8 cellular contexts compared by ENCODE assay signal in genomic region chr16:47459603-47460002, GRCh38. TPM values are rescaled to one million over a fixed set of nuclear protein-coding genes. Genes with fewer than 3 reads are reported as not detected.
DNase-seq lines count a peak whose midpoint lies in the region; ATAC-seq and TF ChIP-seq lines count a peak whose summit lies in the region.

No MANE protein-coding gene starts in this region.

- H3K4me2 ChIP-seq in H9 (ENCODE audit: insufficient read depth, insufficient read length, low read length), result peak overlapping the region; percentile 63

- H3K4me1 Mint-ChIP-seq in H9, result peaks cover 29 to 31% of the 10 kb centered on the region in 2 experiments
- H3K4me1 Mint-ChIP-seq in T-cell, result peaks cover 66 to 70% (median 69%) of the 10 kb centered on the region in 3 donors

- H3K9ac ChIP-seq in H9 (ENCODE audit: extremely low read depth, insufficient read length, low read length), result no peak overlapping the region

- no peak overlapping the region for H4K8ac ChIP-seq in H9 (replicated peaks; ENCODE audit: insufficient read length, low read depth, low read length)

- H2AFZ ChIP-seq in H9 (ENCODE audit: low read length), result no peak overlapping the region

- no peak overlapping the region for H3K27ac ChIP-seq in H9 (ENCODE audit: insufficient read length, low read depth, low read length)
- H3K27ac ChIP-seq in effector memory CD4-positive, alpha-beta T cell (ENCODE audit: insufficient read depth, low read length, poor library complexity, severe bottlenecking), result no peak overlapping the region

- no peaks in the 10 kb centered on the region for H4K20me1 ChIP-seq in H9 (ENCODE audit: control insufficient read depth, insufficient read depth, insufficient read length)

- peaks cover 0 to 21% (median 12%) of the 10 kb centered on the region in 3 experiments; a peak in 6 of 7 replicates for H3K36me3 Mint-ChIP-seq in H9 (ENCODE audit: insufficient read depth in 1 of 3, low read depth in 3 of 3)
- H3K36me3 Mint-ChIP-seq in T-cell, result peaks cover 21% of the 10 kb centered on the region

- H2BK12ac ChIP-seq in H9 (ENCODE audit: insufficient read length, low read depth, low read length), result no peak overlapping the region

- H3K18ac ChIP-seq in H9 (ENCODE audit: insufficient read length, low read depth, low read length), result no peak overlapping the region

- no peaks in the 10 kb centered on the region; the same call in 1 of the 2 replicates for H3K4me1 ChIP-seq in H9 (ENCODE audit: insufficient read depth, low read length)
- peaks cover 21% of the 10 kb centered on the region for H3K4me1 ChIP-seq in effector memory CD4-positive, alpha-beta T cell (ENCODE audit: control insufficient read depth, insufficient read depth, low read length, poor library complexity, severe bottlenecking)

- no peaks in the 10 kb centered on the region for H3K27me3 Mint-ChIP-seq in H9 (ENCODE audit: low read depth)
- no peaks in the 10 kb centered on the region for H3K27me3 Mint-ChIP-seq in T-cell

- no peak overlapping the region for H2BK120ac ChIP-seq in H9 (ENCODE audit: low read depth, low read length, poor library complexity, severe bottlenecking)

- no peak overlapping the region for H3K56ac ChIP-seq in H9 (ENCODE audit: insufficient read length, low read depth, low read length)

- H3K9me3 ChIP-seq in H9 (ENCODE audit: control insufficient read depth, low read depth, low read length), result no peaks in the 10 kb centered on the region
- no peaks in the 10 kb centered on the region for H3K9me3 ChIP-seq in effector memory CD4-positive, alpha-beta T cell (ENCODE audit: control insufficient read depth, low read length)

- H2BK20ac ChIP-seq in H9 (ENCODE audit: low read depth, low read length, poor library complexity, severe bottlenecking), result no peak overlapping the region

- H3K79me1 ChIP-seq in H9 (ENCODE audit: insufficient read depth, low read depth, low read length, poor library complexity, severe bottlenecking), result peaks cover 2% of the 10 kb centered on the region

- H3K36me3 ChIP-seq in effector memory CD4-positive, alpha-beta T cell (ENCODE audit: control insufficient read depth, insufficient read depth, low read length), result no peaks in the 10 kb centered on the region

- no peak overlapping the region for H2BK15ac ChIP-seq in H9 (ENCODE audit: low read depth, low read length)

- H3K27me3 ChIP-seq in H9 (ENCODE audit: insufficient read depth, low read length), result no peaks in the 10 kb centered on the region; the same call in 1 of the 2 replicates
- no peaks in the 10 kb centered on the region for H3K27me3 ChIP-seq in effector memory CD4-positive, alpha-beta T cell (replicated peaks; ENCODE audit: control insufficient read depth, insufficient read depth, low read length, poor library complexity, severe bottlenecking)

- H2AK5ac ChIP-seq in H9 (ENCODE audit: insufficient read length, low read length), result no peak overlapping the region

- TF ChIP-seq CTCF in H9 (conservative IDR thresholded peaks at IDR 0.05) (no peak), fibroblast of villous mesenchyme (IDR thresholded peaks at IDR 0.05; ENCODE audit: insufficient read depth, low read depth, low read length) (no peak)

- no peak overlapping the region for H3K14ac ChIP-seq in H9 (ENCODE audit: insufficient read depth, low read length)

- no peak overlapping the region for H3K4ac ChIP-seq in H9 (ENCODE audit: low read depth, low read length)

- POLR2A ChIA-PET in T-cell (lab: Charles Lee), result no interaction called here

- no peaks in the 10 kb centered on the region for H3K79me2 ChIP-seq in H9 (ENCODE audit: insufficient read depth, low read length)

- H3K27ac Mint-ChIP-seq in H9 (no peak overlapping the region; a peak in 1 of 7 replicates), T-cell (peak overlapping the region; percentile 91 to 97)

- ATAC-seq in T-cell (replicated peaks in 1 of 4), result no peak
- ATAC-seq in GM21576 (IDR thresholded peaks at IDR 0.05; ENCODE audit: unreplicated experiment), result no peak
- ATAC-seq in GM21737 (IDR thresholded peaks at IDR 0.05; ENCODE audit: unreplicated experiment), result no peak

- H3K4me3 Mint-ChIP-seq in H9 (peak overlapping the region; percentile 100), T-cell (peak overlapping the region; percentile 92 to 98 (median 93))

- no peak for DNase-seq in H9
- no peak for DNase-seq in T-cell
- DNase-seq in fibroblast of villous mesenchyme (ENCODE audit: low read depth), result no peak
- DNase-seq in skeletal muscle cell (ENCODE audit: low read depth), result no peak
- DNase-seq in effector memory CD4-positive, alpha-beta T cell, result no peak
- no peak for DNase-seq in kidney tubule cell (ENCODE audit: low spot score)

- H3T11ph ChIP-seq in H9 (ENCODE audit: low read length), result no peak overlapping the region

- H3K9me3 Mint-ChIP-seq in H9 (no peaks in the 10 kb centered on the region; a peak in 1 of 5 replicates), T-cell (no peaks in the 10 kb centered on the region)

- H2BK5ac ChIP-seq in H9 (ENCODE audit: insufficient read length, low read length), result no peak overlapping the region

- H3K23me2 ChIP-seq in H9 (ENCODE audit: insufficient read length, low read depth, low read length, poor library complexity, severe bottlenecking), result peaks cover 11% of the 10 kb centered on the region

- WGBS in H9 (ENCODE audit: extremely low coverage, insufficient read length, low lambda C conversion rate), result no CpG with 5 or more reads among the region's 1 CpG

- H4K5ac ChIP-seq in H9 (ENCODE audit: insufficient read length, low read depth, low read length), result no peak overlapping the region

- H3K4me3 ChIP-seq in fibroblast of villous mesenchyme (ENCODE audit: low read depth, low read length) (peak overlapping the region; percentile 98), skeletal muscle cell (ENCODE audit: low read depth, low read length) (peak overlapping the region; percentile 92)
- no peak overlapping the region for H3K4me3 ChIP-seq in effector memory CD4-positive, alpha-beta T cell (ENCODE audit: insufficient read depth, low read depth, low read length, poor library complexity, severe bottlenecking)

- no peak overlapping the region for H3K23ac ChIP-seq in H9 (ENCODE audit: insufficient read length, low read depth, low read length)

- CTCF ChIA-PET in T-cell (lab: Charles Lee), result interaction anchor here in 1 of 2 donors (1.0 kb wide), 1 partner anchor 319 kb away, joined by 3 read pairs; no protein-coding TSS in a partner anchor

- no peak overlapping the region for H4K91ac ChIP-seq in H9 (ENCODE audit: insufficient read length, low read depth, low read length)

RNA-seq across cellular contexts. Expression of gene ITFG1, which starts 1.3 kb away (rescaled TPM):
- total RNA-seq in H9 (2021) (18.0 and 19.7 TPM in 2 replicates), T-cell (10 to 100 TPM; 17.6 to 33.9 (median 22.6) TPM), fibroblast of villous mesenchyme (46.4 and 79.0 TPM in 2 replicates)

RNA-seq across cellular contexts. Expression of gene PHKB, which starts 1.5 kb away (rescaled TPM):
- total RNA-seq in H9 (2021), result 38.8 and 39.0 TPM in 2 replicates
- total RNA-seq in T-cell, result 10 to 100 TPM; 40.6 to 67.5 (median 48.8) TPM
- 79.9 and 104 TPM in 2 replicates for total RNA-seq in fibroblast of villous mesenchyme

Comparison
In these comparisons a context has a peak if more than half of its experiments do, and no peak if none do; other contexts are left out.
1. H3K27ac Mint-ChIP-seq: peak in T-cell (2 of 2); none in H9 (0 of 3).